In the genomic region with DNA sequence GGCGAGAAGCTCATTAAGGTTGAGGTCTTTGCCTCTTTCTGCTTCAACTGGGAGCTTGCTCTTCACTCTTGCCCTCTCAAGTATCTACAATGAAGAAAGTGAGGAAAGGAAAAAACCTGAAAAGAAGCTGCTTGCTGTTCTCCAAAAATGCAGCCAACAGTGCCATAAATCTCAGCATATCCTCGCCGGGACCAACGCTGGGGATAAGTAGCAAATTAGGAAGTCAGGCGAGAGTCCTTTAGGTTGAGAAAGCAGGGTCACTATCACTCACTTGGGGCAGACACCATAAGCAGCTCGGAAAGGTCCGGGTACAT, we compare ENCODE assay signal across 8 cellular contexts. TPM values are rescaled to one million over a fixed set of nuclear protein-coding genes. Genes with fewer than 3 reads are reported as not detected.
DNase-seq lines count a peak whose midpoint lies in the region; ATAC-seq and TF ChIP-seq lines count a peak whose summit lies in the region.

No MANE protein-coding gene starts in this region.

- H3K36me3 ChIP-seq in breast epithelium (no peaks in the 10 kb centered on the region), mucosa of stomach (ENCODE audit: control insufficient read depth, insufficient read depth, low read length) (no peaks in the 10 kb centered on the region)

- H3K27ac ChIP-seq in breast epithelium: peak overlapping the region; percentile 85 to 92

- intact Hi-C loops in breast epithelium (cut with DNase I; ENCODE audit: low total_unique reads): no loop called here

- TF ChIP-seq POLR2A in breast epithelium (IDR thresholded peaks at IDR 0.05): no peak

- no peaks in the 10 kb centered on the region for H3K27me3 ChIP-seq in breast epithelium
- H3K27me3 ChIP-seq in mucosa of stomach (ENCODE audit: control insufficient read depth, insufficient read depth, low read length): no peaks in the 10 kb centered on the region

- H3K9ac ChIP-seq in mucosa of stomach (ENCODE audit: low read length): peak overlapping the region; percentile 71

- H3K4me1 ChIP-seq in breast epithelium: peaks cover 0 to 15% of the 10 kb centered on the region in 2 donors
- H3K4me1 ChIP-seq in mucosa of stomach (ENCODE audit: control insufficient read depth, insufficient read depth, low read length): no peaks in the 10 kb centered on the region

- TF ChIP-seq CTCF in breast epithelium (IDR thresholded peaks at IDR 0.05): no peak

- DNase-seq in HPDE6-E6E7 (ENCODE audit: extremely low spot score) (peak; percentile 38), breast epithelium (ENCODE audit: low spot score in 2 of 2) (no peak), dermis blood vessel endothelial cell (no peak), ureter (ENCODE audit: low spot score) (no peak)

- ATAC-seq in GM19043 (IDR thresholded peaks at IDR 0.05; ENCODE audit: low read depth, unreplicated experiment) (peak; percentile 35), GM21723 (IDR thresholded peaks at IDR 0.05; ENCODE audit: unreplicated experiment) (no peak), HG02623 (IDR thresholded peaks at IDR 0.05; ENCODE audit: unreplicated experiment) (no peak)

- H3K9me3 ChIP-seq in breast epithelium: no peaks in the 10 kb centered on the region
- no peaks in the 10 kb centered on the region for H3K9me3 ChIP-seq in mucosa of stomach (ENCODE audit: control insufficient read depth, low read length)

- H3K4me3 ChIP-seq in breast epithelium (peak overlapping the region; percentile 80 to 89 (median 85)), mucosa of stomach (ENCODE audit: low read length) (peak overlapping the region; percentile 99)

RNA-seq across cellular contexts. Expression of gene NUP155, which starts 0.4 kb away (rescaled TPM):
- 10 to 100 TPM; 16.6 to 30.9 (median 25.9) TPM for total RNA-seq in breast epithelium
- total RNA-seq in dermis blood vessel endothelial cell: 31.1 and 55.4 TPM in 2 replicates
- total RNA-seq in ureter: 32.4 TPM

RNA-seq across cellular contexts. Expression of gene WDR70, which starts 8.6 kb away (rescaled TPM):
- total RNA-seq in breast epithelium: 10 to 100 TPM; 29.6 to 40.2 (median 37.0) TPM
- 34.5 and 41.8 TPM in 2 replicates for total RNA-seq in dermis blood vessel endothelial cell
- total RNA-seq in ureter: 53.4 TPM
